ENCODE assay signal across 22 cellular contexts in genomic region chr5:110536120-110537115, GRCh38.
DNase-seq lines count a peak whose midpoint lies in the region; ATAC-seq and TF ChIP-seq lines count a peak whose summit lies in the region.
"Had no signal": no experiment of that assay in that cellular context is flagged by ENCODE, and none has a peak within 500 bp of the region (broad histone marks: within the 10 kb centered on the region; RNA-seq: fewer than 3 reads in every experiment).

No MANE protein-coding gene starts in this region.

- H3K4ac ChIP-seq in H9 (ENCODE audit: low read depth, low read length): no peak overlapping the region; the same call in 1 of the 2 replicates

- no peaks in the 10 kb centered on the region for H3K79me2 ChIP-seq in H9 (ENCODE audit: insufficient read depth, low read length)

- H3K79me1 ChIP-seq in H9 (ENCODE audit: insufficient read depth, low read depth, low read length, poor library complexity, severe bottlenecking): no peaks in the 10 kb centered on the region

- peaks cover 4% of the 10 kb centered on the region; the same call in 1 of the 2 replicates for H3K4me1 ChIP-seq in H9 (ENCODE audit: insufficient read depth, low read length)
- H3K4me1 ChIP-seq: gastrocnemius medialis, sigmoid colon had no signal

- TF ChIP-seq CTCF in H9 (conservative IDR thresholded peaks at IDR 0.05) (no peak), astrocyte of the spinal cord (IDR thresholded peaks at IDR 0.05; ENCODE audit: low read depth, low read length) (no peak)

- H3K23me2 ChIP-seq in H9 (ENCODE audit: insufficient read length, low read depth, low read length, poor library complexity, severe bottlenecking): no peaks in the 10 kb centered on the region

- peak overlapping the region; percentile 80 for H4K91ac ChIP-seq in H9 (ENCODE audit: insufficient read length, low read depth, low read length)

- peak overlapping the region; percentile 39 for H3K9ac ChIP-seq in H9 (ENCODE audit: extremely low read depth, insufficient read length, low read length)

- in situ Hi-C loops in astrocyte of the spinal cord (cut with HindIII; ENCODE audit: low sequenced_read_pairs): no loop called here

- peak overlapping the region; percentile 69 for H2BK120ac ChIP-seq in H9 (ENCODE audit: low read depth, low read length, poor library complexity, severe bottlenecking)

- H3K56ac ChIP-seq in H9 (ENCODE audit: insufficient read length, low read depth, low read length): peak overlapping the region; percentile 38

- H3K18ac ChIP-seq in H9 (ENCODE audit: insufficient read length, low read depth, low read length): peak overlapping the region; percentile 85

- no peak for ATAC-seq in GM18861 (IDR thresholded peaks at IDR 0.05; ENCODE audit: unreplicated experiment)
- no peak for ATAC-seq in activated naive CD4-positive, alpha-beta T cell treated with anti-CD3 and anti-CD28 coated beads, Interleukin-2, amount 50 U/mL, for 72 hours
- ATAC-seq: gastrocnemius medialis, mucosa of descending colon had no signal

- no peak overlapping the region; a peak in 3 of 7 replicates for H3K27ac Mint-ChIP-seq in H9
- no peak overlapping the region for H3K27ac Mint-ChIP-seq in T-helper 2 cell treated with Interferon-gamma antibody and Interleukin-4, amounts not matched to agents 5 μg/mL and 100 μg/mL, for 36 hours
- H3K27ac Mint-ChIP-seq in activated naive CD4-positive, alpha-beta T cell treated with anti-CD3 and anti-CD28 coated beads, Interleukin-2, amount 50 U/mL, for 72 hours: no peak overlapping the region
- H3K27ac Mint-ChIP-seq: activated CD4-positive, alpha-beta memory T cell treated with anti-CD3 and anti-CD28 coated beads, Interleukin-2, amount 10 ng/mL, durations not matched to agents 7 days and 5 days; activated naive CD8-positive, alpha-beta T cell treated with anti-CD3 and anti-CD28 coated beads, Interleukin-2, amount 10 ng/mL, durations not matched to agents 7 days and 5 days had no signal

- H2BK15ac ChIP-seq in H9 (ENCODE audit: low read depth, low read length): no peak overlapping the region

- H3T11ph ChIP-seq in H9 (ENCODE audit: low read length): peak overlapping the region; percentile 83

- H3K9me3 ChIP-seq in H9 (ENCODE audit: control insufficient read depth, low read depth, low read length): no peaks in the 10 kb centered on the region
- H3K9me3 ChIP-seq: gastrocnemius medialis, mucosa of descending colon, sigmoid colon had no signal

- H3K4me2 ChIP-seq in H9 (ENCODE audit: insufficient read depth, insufficient read length, low read length): peak overlapping the region; percentile 22

- peak overlapping the region; percentile 44 for H2AK5ac ChIP-seq in H9 (ENCODE audit: insufficient read length, low read length)

- peak; percentile 72 for DNase-seq in H9
- peak; percentile 15 for DNase-seq in astrocyte of the spinal cord (ENCODE audit: low read depth, low spot score)
- peak; percentile 90 for DNase-seq in iPS DF 4.7 (ENCODE audit: extremely low read depth, low spot score)
- peak; percentile 30 for DNase-seq in stromal cell of bone marrow (ENCODE audit: low read depth)
- no peak for DNase-seq in T-helper 2 cell treated with Interferon-gamma antibody and Interleukin-4, amounts not matched to agents 5 μg/mL and 100 μg/mL, for 36 hours (ENCODE audit: low spot score)
- DNase-seq in activated naive CD4-positive, alpha-beta T cell treated with anti-CD3 and anti-CD28 coated beads, Interleukin-2, amount 50 U/mL, for 72 hours (ENCODE audit: low spot score in 2 of 2): no peak
- DNase-seq: activated CD4-positive, alpha-beta memory T cell treated with anti-CD3 and anti-CD28 coated beads, Interleukin-2, amount 10 ng/mL, durations not matched to agents 7 days and 5 days; activated naive CD8-positive, alpha-beta T cell treated with anti-CD3 and anti-CD28 coated beads, Interleukin-2, amount 10 ng/mL, durations not matched to agents 7 days and 5 days; DMS53; gastrocnemius medialis; KG1; kidney glomerular epithelial cell; mucosa of descending colon; NCI-H1105; NCI-H2171; NCI-H82; occipital lobe; sigmoid colon; stimulated activated CD4-positive, alpha-beta T cell treated with anti-CD3 and anti-CD28 coated beads, Interleukin-4, amount 100 ng/mL, for 1 hour; stimulated activated CD8-positive, alpha-beta memory T cell treated with anti-CD3 and anti-CD28 coated beads, Interleukin-4, amount 100 ng/mL, for 48 hours had no signal

- H3K4me3 Mint-ChIP-seq in H9: peak overlapping the region; percentile 11 to 33; a peak in 2 of 5 replicates
- no peak overlapping the region for H3K4me3 Mint-ChIP-seq in T-helper 2 cell treated with Interferon-gamma antibody and Interleukin-4, amounts not matched to agents 5 μg/mL and 100 μg/mL, for 36 hours
- H3K4me3 Mint-ChIP-seq: activated CD4-positive, alpha-beta memory T cell treated with anti-CD3 and anti-CD28 coated beads, Interleukin-2, amount 10 ng/mL, durations not matched to agents 7 days and 5 days; activated naive CD8-positive, alpha-beta T cell treated with anti-CD3 and anti-CD28 coated beads, Interleukin-2, amount 10 ng/mL, durations not matched to agents 7 days and 5 days; central memory CD8-positive, alpha-beta T cell had no signal

- H4K20me1 ChIP-seq in H9 (ENCODE audit: control insufficient read depth, insufficient read depth, insufficient read length): no peaks in the 10 kb centered on the region

- H4K8ac ChIP-seq in H9 (replicated peaks; ENCODE audit: insufficient read length, low read depth, low read length): no peak overlapping the region

- H3K23ac ChIP-seq in H9 (ENCODE audit: insufficient read length, low read depth, low read length): no peak overlapping the region

- H2BK20ac ChIP-seq in H9 (ENCODE audit: low read depth, low read length, poor library complexity, severe bottlenecking): no peak overlapping the region

- H3K4me1 Mint-ChIP-seq in H9: peaks cover 8 to 9% of the 10 kb centered on the region in 2 experiments; a peak in 3 of 4 replicates
- no peaks in the 10 kb centered on the region for H3K4me1 Mint-ChIP-seq in T-helper 2 cell treated with Interferon-gamma antibody and Interleukin-4, amounts not matched to agents 5 μg/mL and 100 μg/mL, for 36 hours (ENCODE audit: low read depth)
- H3K4me1 Mint-ChIP-seq: activated CD4-positive, alpha-beta memory T cell treated with anti-CD3 and anti-CD28 coated beads, Interleukin-2, amount 10 ng/mL, durations not matched to agents 7 days and 5 days; activated naive CD8-positive, alpha-beta T cell treated with anti-CD3 and anti-CD28 coated beads, Interleukin-2, amount 10 ng/mL, durations not matched to agents 7 days and 5 days; central memory CD8-positive, alpha-beta T cell had no signal

- H3K4me3 ChIP-seq in astrocyte of the spinal cord (ENCODE audit: low read depth, low read length): no peak overlapping the region
- H3K4me3 ChIP-seq: gastrocnemius medialis, mucosa of descending colon, sigmoid colon had no signal

- no CpG with 5 or more reads among the region's 6 CpGs for WGBS in H9 (ENCODE audit: extremely low coverage, insufficient read length, low lambda C conversion rate)

- H3K27ac ChIP-seq in H9 (ENCODE audit: insufficient read length, low read depth, low read length): peak overlapping the region; percentile 97
- H3K27ac ChIP-seq: gastrocnemius medialis, sigmoid colon had no signal

- peak overlapping the region; percentile 87 for H2BK5ac ChIP-seq in H9 (ENCODE audit: insufficient read length, low read length)

- no peaks in the 10 kb centered on the region for H3K27me3 ChIP-seq in H9 (ENCODE audit: insufficient read depth, low read length)
- H3K27me3 ChIP-seq: gastrocnemius medialis, sigmoid colon had no signal

- H3K36me3 Mint-ChIP-seq in H9 (ENCODE audit: insufficient read depth in 1 of 3, low read depth in 3 of 3): no peaks in the 10 kb centered on the region; a peak in 1 of 7 replicates
- H3K36me3 Mint-ChIP-seq in T-helper 2 cell treated with Interferon-gamma antibody and Interleukin-4, amounts not matched to agents 5 μg/mL and 100 μg/mL, for 36 hours (ENCODE audit: low read depth): no peaks in the 10 kb centered on the region
- H3K36me3 Mint-ChIP-seq in activated naive CD4-positive, alpha-beta T cell treated with anti-CD3 and anti-CD28 coated beads, Interleukin-2, amount 50 U/mL, for 72 hours: no peaks in the 10 kb centered on the region
- H3K36me3 Mint-ChIP-seq: activated naive CD8-positive, alpha-beta T cell treated with anti-CD3 and anti-CD28 coated beads, Interleukin-2, amount 10 ng/mL, durations not matched to agents 7 days and 5 days had no signal

- H2BK12ac ChIP-seq in H9 (ENCODE audit: insufficient read length, low read depth, low read length): peak overlapping the region; percentile 83

- no peak overlapping the region for H2AFZ ChIP-seq in H9 (ENCODE audit: low read length)

- peak overlapping the region; percentile 63 for H4K5ac ChIP-seq in H9 (ENCODE audit: insufficient read length, low read depth, low read length)

- no peaks in the 10 kb centered on the region for H3K27me3 Mint-ChIP-seq in H9 (ENCODE audit: low read depth)
- H3K27me3 Mint-ChIP-seq in T-helper 2 cell treated with Interferon-gamma antibody and Interleukin-4, amounts not matched to agents 5 μg/mL and 100 μg/mL, for 36 hours (ENCODE audit: low read depth): no peaks in the 10 kb centered on the region
- H3K27me3 Mint-ChIP-seq: activated CD4-positive, alpha-beta memory T cell treated with anti-CD3 and anti-CD28 coated beads, Interleukin-2, amount 10 ng/mL, durations not matched to agents 7 days and 5 days; activated naive CD8-positive, alpha-beta T cell treated with anti-CD3 and anti-CD28 coated beads, Interleukin-2, amount 10 ng/mL, durations not matched to agents 7 days and 5 days; central memory CD8-positive, alpha-beta T cell had no signal

- H3K9me3 Mint-ChIP-seq in H9: no peaks in the 10 kb centered on the region
- H3K9me3 Mint-ChIP-seq in T-helper 2 cell treated with Interferon-gamma antibody and Interleukin-4, amounts not matched to agents 5 μg/mL and 100 μg/mL, for 36 hours: no peaks in the 10 kb centered on the region
- H3K9me3 Mint-ChIP-seq in activated naive CD4-positive, alpha-beta T cell treated with anti-CD3 and anti-CD28 coated beads, Interleukin-2, amount 50 U/mL, for 72 hours: no peaks in the 10 kb centered on the region
- H3K9me3 Mint-ChIP-seq: activated CD4-positive, alpha-beta memory T cell treated with anti-CD3 and anti-CD28 coated beads, Interleukin-2, amount 10 ng/mL, durations not matched to agents 7 days and 5 days; activated naive CD8-positive, alpha-beta T cell treated with anti-CD3 and anti-CD28 coated beads, Interleukin-2, amount 10 ng/mL, durations not matched to agents 7 days and 5 days; central memory CD8-positive, alpha-beta T cell had no signal

- peak overlapping the region; percentile 10; the same call in 1 of the 2 replicates for H3K14ac ChIP-seq in H9 (ENCODE audit: insufficient read depth, low read length)

Comparison
In these comparisons a context has a peak if more than half of its experiments do, and no peak if none do; other contexts are left out.
1. DNase-seq: peak in H9 (single experiment), astrocyte of the spinal cord (single experiment), iPS DF 4.7 (single experiment) and stromal cell of bone marrow (single experiment); none in T-helper 2 cell treated with Interferon-gamma antibody and Interleukin-4, amounts not matched to agents 5 μg/mL and 100 μg/mL, for 36 hours (single experiment) and activated naive CD4-positive, alpha-beta T cell treated with anti-CD3 and anti-CD28 coated beads, Interleukin-2, amount 50 U/mL, for 72 hours (0 of 2).